In genomic region chr4:6937201-6937600, GRCh38 we compare ENCODE assay signal across 22 cellular contexts. TPM values are rescaled to one million over a fixed set of nuclear protein-coding genes. Genes with fewer than 3 reads are reported as not detected.
DNase-seq lines count a peak whose midpoint lies in the region; FAIRE-seq and TF ChIP-seq lines count a peak whose summit lies in the region.
"Had no signal": no experiment of that assay in that cellular context is flagged by ENCODE, and none has a peak within 500 bp of the region (broad histone marks: within the 10 kb centered on the region; RNA-seq: fewer than 3 reads in every experiment).

No MANE protein-coding gene starts in this region.

- H3K18ac ChIP-seq in H9 (ENCODE audit: insufficient read length, low read depth, low read length) (no peak overlapping the region), H1 (ENCODE audit: extremely low read depth, low read length) (no peak overlapping the region), trophoblast cell (ENCODE audit: low read length) (peak overlapping the region; percentile 40)

- H2BK12ac ChIP-seq in H9 (ENCODE audit: insufficient read length, low read depth, low read length) (no peak overlapping the region), H1 (ENCODE audit: low read depth, low read length) (no peak overlapping the region), trophoblast cell (ENCODE audit: low read length) (peak overlapping the region; percentile 41)

- H3T11ph ChIP-seq in H9 (ENCODE audit: low read length) = no peak overlapping the region

- no peak overlapping the region for H2BK120ac ChIP-seq in H9 (ENCODE audit: low read depth, low read length, poor library complexity, severe bottlenecking)
- H2BK120ac ChIP-seq in H1 (replicated peaks; ENCODE audit: low read depth, low read length) = no peak overlapping the region
- H2BK120ac ChIP-seq in trophoblast cell (ENCODE audit: insufficient read depth, low read length, poor library complexity) = peak overlapping the region; percentile 70

- H3K79me2 ChIP-seq in H9 (ENCODE audit: insufficient read depth, low read length) (peaks cover 1% of the 10 kb centered on the region; the same call in 1 of the 2 replicates), H1 (ENCODE audit: control insufficient read depth in 1 of 2, insufficient read depth in 2 of 2, low read length in 2 of 2) (peaks cover 0 to 33% of the 10 kb centered on the region in 2 experiments; a peak in 3 of 4 replicates), trophoblast cell (ENCODE audit: control insufficient read depth, insufficient read depth, low read length, poor library complexity) (peaks cover 2% of the 10 kb centered on the region)

- H3K4me2 ChIP-seq in H9 (ENCODE audit: insufficient read depth, insufficient read length, low read length) (no peak overlapping the region), H1 (ENCODE audit: insufficient read depth in 1 of 2, low read depth in 2 of 2, low read length in 2 of 2) (no peak overlapping the region), trophoblast cell (ENCODE audit: low read length) (peak overlapping the region; percentile 55)

- H3K4ac ChIP-seq in H9 (ENCODE audit: low read depth, low read length) (no peak overlapping the region), H1 (replicated peaks; ENCODE audit: insufficient read length, low read depth, low read length) (no peak overlapping the region), trophoblast cell (ENCODE audit: low read depth, low read length) (no peak overlapping the region)

- H4K12ac ChIP-seq in trophoblast cell (ENCODE audit: low read depth, low read length) = no peak overlapping the region

- intact Hi-C loops in activated CD4-positive, alpha-beta memory T cell treated with anti-CD3 and anti-CD28 coated beads for 36 hours (cut with micrococcal nuclease) = no loop called here

- TF ChIP-seq POLR2A in H1 (IDR thresholded peaks at IDR 0.05; ENCODE audit: control extremely low read depth in 1 of 2, low read depth in 2 of 2, low read length in 2 of 2) = no peak

- peaks cover 15% of the 10 kb centered on the region for H3K36me3 Mint-ChIP-seq in activated CD4-positive, alpha-beta memory T cell treated with anti-CD3 and anti-CD28 coated beads for 36 hours
- H3K36me3 Mint-ChIP-seq in activated CD4-positive, alpha-beta memory T cell treated with anti-CD3 and anti-CD28 coated beads, Interleukin-2, amount 10 ng/mL, durations not matched to agents 7 days and 5 days (ENCODE audit: low read depth) = peaks cover 37% of the 10 kb centered on the region
- H3K36me3 Mint-ChIP-seq in H9 (ENCODE audit: insufficient read depth in 1 of 3, low read depth in 3 of 3) = peaks cover 5 to 15% (median 13%) of the 10 kb centered on the region in 3 experiments; a peak in 6 of 7 replicates

- H3K14ac ChIP-seq in H9 (ENCODE audit: insufficient read depth, low read length) (no peak overlapping the region), H1 (ENCODE audit: insufficient read length) (no peak overlapping the region), trophoblast cell (ENCODE audit: low read length) (peak overlapping the region; percentile 47)

- peaks cover 3% of the 10 kb centered on the region for H3K79me1 ChIP-seq in H9 (ENCODE audit: insufficient read depth, low read depth, low read length, poor library complexity, severe bottlenecking)
- H3K79me1 ChIP-seq in H1 (ENCODE audit: low read depth, low read length) = peaks cover 22% of the 10 kb centered on the region
- H3K79me1 ChIP-seq in trophoblast cell (ENCODE audit: low read length) = peaks cover 18% of the 10 kb centered on the region

- H4K5ac ChIP-seq in H9 (ENCODE audit: insufficient read length, low read depth, low read length) (no peak overlapping the region), H1 (ENCODE audit: insufficient read length, low read depth, low read length) (no peak overlapping the region)

- H3K4me3 ChIP-seq in H1 (ENCODE audit: extremely low read depth in 1 of 4, insufficient read depth in 2 of 4, low read depth in 3 of 4, low read length in 4 of 4) (no peak overlapping the region), trophoblast cell (ENCODE audit: low read depth, low read length) (no peak overlapping the region)
- H3K4me3 ChIP-seq: mucosa of descending colon had no signal

- H3K56ac ChIP-seq in H9 (ENCODE audit: insufficient read length, low read depth, low read length) (no peak overlapping the region), H1 (replicated peaks; ENCODE audit: insufficient read length, low read depth, low read length) (no peak overlapping the region)

- H4K8ac ChIP-seq in H9 (replicated peaks; ENCODE audit: insufficient read length, low read depth, low read length) (no peak overlapping the region), H1 (ENCODE audit: extremely low read depth, insufficient read depth, low read length) (no peak overlapping the region; the same call in 1 of the 2 replicates), trophoblast cell (ENCODE audit: low read depth, low read length) (peak overlapping the region; percentile 31)

- H3K9me3 ChIP-seq in H9 (ENCODE audit: control insufficient read depth, low read depth, low read length) = no peaks in the 10 kb centered on the region
- no peaks in the 10 kb centered on the region for H3K9me3 ChIP-seq in H1 (ENCODE audit: insufficient read depth in 2 of 2, low read depth in 1 of 2, low read length in 1 of 2)
- peaks cover 7% of the 10 kb centered on the region for H3K9me3 ChIP-seq in trophoblast cell (ENCODE audit: insufficient read depth, low read depth, low read length)
- H3K9me3 ChIP-seq: mucosa of descending colon had no signal

- H2BK5ac ChIP-seq in H9 (ENCODE audit: insufficient read length, low read length) (no peak overlapping the region), H1 (ENCODE audit: low read depth, low read length) (0 out of 2 replicates have a peak overlapping the region, but pooled peaks have one; percentile 5), trophoblast cell (ENCODE audit: low read depth, low read length, poor library complexity) (no peak overlapping the region)

- H3K23me2 ChIP-seq in H9 (ENCODE audit: insufficient read length, low read depth, low read length, poor library complexity, severe bottlenecking) = no peaks in the 10 kb centered on the region
- no peaks in the 10 kb centered on the region for H3K23me2 ChIP-seq in H1 (ENCODE audit: low read depth, low read length)

- H3K9me3 Mint-ChIP-seq in activated CD4-positive, alpha-beta memory T cell treated with anti-CD3 and anti-CD28 coated beads for 36 hours = no peaks in the 10 kb centered on the region
- H3K9me3 Mint-ChIP-seq in activated CD4-positive, alpha-beta memory T cell treated with anti-CD3 and anti-CD28 coated beads, Interleukin-2, amount 10 ng/mL, durations not matched to agents 7 days and 5 days = peaks cover 2% of the 10 kb centered on the region
- no peaks in the 10 kb centered on the region for H3K9me3 Mint-ChIP-seq in H9

- no peak overlapping the region for H3K4me3 Mint-ChIP-seq in activated CD4-positive, alpha-beta memory T cell treated with anti-CD3 and anti-CD28 coated beads for 36 hours
- no peak overlapping the region for H3K4me3 Mint-ChIP-seq in activated CD4-positive, alpha-beta memory T cell treated with anti-CD3 and anti-CD28 coated beads, Interleukin-2, amount 10 ng/mL, durations not matched to agents 7 days and 5 days
- H3K4me3 Mint-ChIP-seq in H9 = no peak overlapping the region; a peak in 1 of 5 replicates
- H3K4me3 Mint-ChIP-seq: B cell had no signal

- H3K23ac ChIP-seq in H9 (ENCODE audit: insufficient read length, low read depth, low read length) = no peak overlapping the region
- H3K23ac ChIP-seq in H1 (ENCODE audit: insufficient read length) = no peak overlapping the region
- H3K23ac ChIP-seq in trophoblast cell (ENCODE audit: low read length) = peak overlapping the region; percentile 20

- peak overlapping the region; percentile 0 for H3K27ac Mint-ChIP-seq in activated CD4-positive, alpha-beta memory T cell treated with anti-CD3 and anti-CD28 coated beads for 36 hours
- H3K27ac Mint-ChIP-seq in activated CD4-positive, alpha-beta memory T cell treated with anti-CD3 and anti-CD28 coated beads, Interleukin-2, amount 10 ng/mL, durations not matched to agents 7 days and 5 days = no peak overlapping the region
- H3K27ac Mint-ChIP-seq in H9 = peak overlapping the region in 2 of 3 experiments; percentile 83 to 85; a peak in 4 of 7 replicates
- H3K27ac Mint-ChIP-seq: B cell had no signal

- H3K9ac ChIP-seq in H9 (ENCODE audit: extremely low read depth, insufficient read length, low read length) (no peak overlapping the region), H1 (replicated peaks in 1 of 4; ENCODE audit: extremely low read depth in 1 of 4, low read depth in 3 of 4, low read length in 3 of 4) (no peak overlapping the region), trophoblast cell (ENCODE audit: low read length) (no peak overlapping the region)

- no peak for FAIRE-seq in H1 (lab: Jason Lieb, UNC)
- FAIRE-seq: RCC 7860 had no signal

- H4K91ac ChIP-seq in H9 (ENCODE audit: insufficient read length, low read depth, low read length) = no peak overlapping the region
- H4K91ac ChIP-seq in H1 (replicated peaks; ENCODE audit: insufficient read length, low read length) = no peak overlapping the region
- H4K91ac ChIP-seq in trophoblast cell (ENCODE audit: low read depth, low read length) = peak overlapping the region; percentile 64

- H3K27me3 Mint-ChIP-seq in activated CD4-positive, alpha-beta memory T cell treated with anti-CD3 and anti-CD28 coated beads for 36 hours = no peaks in the 10 kb centered on the region
- no peaks in the 10 kb centered on the region for H3K27me3 Mint-ChIP-seq in activated CD4-positive, alpha-beta memory T cell treated with anti-CD3 and anti-CD28 coated beads, Interleukin-2, amount 10 ng/mL, durations not matched to agents 7 days and 5 days
- no peaks in the 10 kb centered on the region for H3K27me3 Mint-ChIP-seq in H9 (ENCODE audit: low read depth)
- H3K27me3 Mint-ChIP-seq: B cell had no signal

- TF ChIP-seq EP300 in H1 (IDR thresholded peaks at IDR 0.05; ENCODE audit: borderline replicate concordance in 1 of 2, low read depth in 2 of 2, low read length in 2 of 2) = no peak

- WGBS in H9 (ENCODE audit: extremely low coverage, insufficient read length, low lambda C conversion rate) = no CpG with 5 or more reads among the region's 6 CpGs
- 83% methylated on average over 6 of the region's 6 CpGs; no CpG with 5 or more reads in 1 of the 2 experiments for WGBS in H1 (ENCODE audit: extremely low coverage in 1 of 2, insufficient coverage in 1 of 2, insufficient read length in 1 of 2, insufficient replicate concordance in 2 of 2, low coverage in 1 of 2, low lambda C conversion rate in 2 of 2, missing lambda C conversion rate in 1 of 2), 2 experiments
- no CpG with 5 or more reads among the region's 6 CpGs for WGBS in trophoblast cell (ENCODE audit: extremely low coverage, insufficient coverage, insufficient read length)

- no peaks in the 10 kb centered on the region for H3K36me3 ChIP-seq in H1 (ENCODE audit: control insufficient read depth in 2 of 4, insufficient read depth in 4 of 4, low read length in 3 of 4)
- no peaks in the 10 kb centered on the region for H3K36me3 ChIP-seq in trophoblast cell (ENCODE audit: control insufficient read depth in 1 of 2, insufficient read depth in 2 of 2, low read length in 2 of 2)

- H2AFZ ChIP-seq in H9 (ENCODE audit: low read length) = no peak overlapping the region
- no peak overlapping the region for H2AFZ ChIP-seq in H1 (ENCODE audit: low read length)
- peak overlapping the region; percentile 27 for H2AFZ ChIP-seq in trophoblast cell (ENCODE audit: insufficient read depth, low read length, poor library complexity)

- POLR2A ChIA-PET in activated CD4-positive, alpha-beta memory T cell treated with anti-CD3 and anti-CD28 coated beads for 36 hours (lab: Charles Lee) = no interaction called here
- POLR2A ChIA-PET in activated CD4-positive, alpha-beta memory T cell treated with anti-CD3 and anti-CD28 coated beads, Interleukin-2, amount 10 ng/mL, durations not matched to agents 7 days and 5 days (lab: Charles Lee) = interaction anchor here (2.8 kb wide), 1 partner anchor 28 kb away, joined by 8 read pairs; the partner anchor contains the start of gene TBC1D14
- POLR2A ChIA-PET in H1 (lab: Charles Lee; ENCODE audit: partially characterized antibody) = interaction anchor here (3.1 kb wide), 1 partner anchor 27 kb away, joined by 16 read pairs; the partner anchor contains the start of gene TBC1D14

- H2BK20ac ChIP-seq in H9 (ENCODE audit: low read depth, low read length, poor library complexity, severe bottlenecking) (no peak overlapping the region), H1 (ENCODE audit: low read length) (no peak overlapping the region)

- H2AK5ac ChIP-seq in H9 (ENCODE audit: insufficient read length, low read length) (no peak overlapping the region), H1 (ENCODE audit: low read depth, low read length) (no peak overlapping the region), trophoblast cell (ENCODE audit: low read length) (no peak overlapping the region)

- H3K4me1 ChIP-seq in H9 (ENCODE audit: insufficient read depth, low read length) (peaks cover 6% of the 10 kb centered on the region; the same call in 1 of the 2 replicates), H1 (replicated peaks in 1 of 4; ENCODE audit: control insufficient read depth in 3 of 4, insufficient read depth in 4 of 4, low read length in 3 of 4) (peaks cover 5 to 29% (median 13%) of the 10 kb centered on the region in 4 experiments), trophoblast cell (ENCODE audit: control insufficient read depth in 1 of 2, insufficient read depth in 2 of 2, low read length in 2 of 2) (peaks cover 41 to 43% of the 10 kb centered on the region in 2 experiments)

- no peaks in the 10 kb centered on the region for H4K20me1 ChIP-seq in H9 (ENCODE audit: control insufficient read depth, insufficient read depth, insufficient read length)
- peaks cover 0 to 20% of the 10 kb centered on the region in 2 experiments for H4K20me1 ChIP-seq in H1 (replicated peaks in 1 of 2; ENCODE audit: control insufficient read depth in 1 of 2, insufficient read depth in 2 of 2, low read length in 2 of 2)

- TF ChIP-seq CTCF in H9 (conservative IDR thresholded peaks at IDR 0.05) (no peak), H1 (IDR thresholded peaks at IDR 0.05; ENCODE audit: control extremely low read depth in 1 of 3, insufficient read depth in 1 of 3, low read depth in 1 of 3, low read length in 3 of 3) (no peak)

- no peak for DNase-seq in activated CD4-positive, alpha-beta memory T cell treated with anti-CD3 and anti-CD28 coated beads for 36 hours
- no peak for DNase-seq in activated CD4-positive, alpha-beta memory T cell treated with anti-CD3 and anti-CD28 coated beads, Interleukin-2, amount 10 ng/mL, durations not matched to agents 7 days and 5 days
- DNase-seq in H9 (no peak), H1 (ENCODE audit: low read depth in 1 of 2, low spot score in 2 of 2) (no peak), trophoblast cell (peak; percentile 72 to 78), SKM-1 treated with dmso at 0.1 percent for 144 hours (lab: John Stamatoyannopoulos, UW; ENCODE audit: unreplicated experiment) (no peak), NK-92 (lab: John Stamatoyannopoulos, UW; ENCODE audit: unreplicated experiment) (no peak)
- no peak for DNase-seq in stimulated activated CD4-positive, alpha-beta T cell treated with anti-CD3 and anti-CD28 coated beads, Interleukin-4, amount 100 ng/mL, for 1 hour
- DNase-seq: activated CD4-positive, alpha-beta T cell treated with anti-CD3 and anti-CD28 coated beads, Interleukin-2, amount 50 U/mL, for 48 hours; activated naive CD4-positive, alpha-beta T cell treated with anti-CD3 and anti-CD28 coated beads, Interleukin-2, amount 50 U/mL, for 16 hours; activated T-cell treated with anti-CD3 and anti-CD28 coated beads, Interleukin-2, amount 50 U/mL, for 1 hour; cerebellar nuclear complex; effector CD4-positive, alpha-beta T cell; foreskin keratinocyte; hippocampal formation; NCI-H1436; NCI-H526; nucleus accumbens; stimulated activated CD4-positive, alpha-beta T cell treated with anti-CD3 and anti-CD28 coated beads, Interleukin-4, amount 100 ng/mL, for 24 hours had no signal

- H3K27ac ChIP-seq in H9 (ENCODE audit: insufficient read length, low read depth, low read length) (no peak overlapping the region), H1 (ENCODE audit: low read depth, low read length) (no peak overlapping the region), trophoblast cell (ENCODE audit: low read depth, low read length) (peak overlapping the region; percentile 28)
- H3K27ac ChIP-seq: foreskin keratinocyte had no signal

- peaks cover 61% of the 10 kb centered on the region for H3K4me1 Mint-ChIP-seq in activated CD4-positive, alpha-beta memory T cell treated with anti-CD3 and anti-CD28 coated beads for 36 hours (ENCODE audit: low read depth)
- peaks cover 54% of the 10 kb centered on the region for H3K4me1 Mint-ChIP-seq in activated CD4-positive, alpha-beta memory T cell treated with anti-CD3 and anti-CD28 coated beads, Interleukin-2, amount 10 ng/mL, durations not matched to agents 7 days and 5 days
- H3K4me1 Mint-ChIP-seq in H9 = peaks cover 43 to 47% of the 10 kb centered on the region in 2 experiments

- no peaks in the 10 kb centered on the region for H3K27me3 ChIP-seq in H9 (ENCODE audit: insufficient read depth, low read length)
- no peaks in the 10 kb centered on the region for H3K27me3 ChIP-seq in H1 (replicated peaks in 1 of 4; ENCODE audit: control insufficient read depth in 3 of 4, extremely low read depth in 1 of 4, insufficient read depth in 3 of 4, low read length in 3 of 4)
- H3K27me3 ChIP-seq in trophoblast cell (ENCODE audit: insufficient read depth, low read length) = no peaks in the 10 kb centered on the region
- H3K27me3 ChIP-seq: foreskin keratinocyte had no signal

- TF ChIP-seq RAD21 in H1 (IDR thresholded peaks at IDR 0.05 in 1 of 2, conservative IDR thresholded peaks at IDR 0.05 in 1 of 2; ENCODE audit: low read depth in 2 of 2, low read length in 2 of 2) = no peak

- H2BK15ac ChIP-seq in H9 (ENCODE audit: low read depth, low read length) = no peak overlapping the region
- H2BK15ac ChIP-seq in H1 (ENCODE audit: low read length) = no peak overlapping the region

- CTCF ChIA-PET in activated CD4-positive, alpha-beta memory T cell treated with anti-CD3 and anti-CD28 coated beads for 36 hours (lab: Charles Lee) = no interaction called here
- CTCF ChIA-PET in activated CD4-positive, alpha-beta memory T cell treated with anti-CD3 and anti-CD28 coated beads, Interleukin-2, amount 10 ng/mL, durations not matched to agents 7 days and 5 days (lab: Charles Lee) = interaction anchor here (1.5 kb wide), 1 partner anchor 37 kb away, joined by 4 read pairs; no protein-coding TSS in a partner anchor
- CTCF ChIA-PET in H1 (lab: Charles Lee; ENCODE audit: partially characterized antibody) = interaction anchor here (1.4 to 2.3 kb wide), 5 partner anchors 20 to 217 kb away, joined by 3 to 13 read pairs (median 6); partner anchors contain the start of gene TBC1D14

RNA-seq across cellular contexts. Expression of gene TBC1D14, which starts 27.6 kb away (rescaled TPM):
- total RNA-seq in activated CD4-positive, alpha-beta memory T cell treated with anti-CD3 and anti-CD28 coated beads for 36 hours = 10 to 100 TPM; 37.1 to 37.3 TPM
- 10 to 100 TPM; 53.7 to 55.3 TPM for total RNA-seq in activated CD4-positive, alpha-beta memory T cell treated with anti-CD3 and anti-CD28 coated beads, Interleukin-2, amount 10 ng/mL, durations not matched to agents 7 days and 5 days
- 44.5 and 50.2 TPM in 2 replicates for total RNA-seq in H9 (2021)
- total RNA-seq in H1 (2021; fragmentation: NEBNext Ultra II Directional; extraction: Animal tissue kit (Norgen Biotek cat#: 25700)) = 48.2 and 49.7 TPM in 2 replicates
- polyA plus RNA-seq in H1 (2011; rRNA removed) = 45.6 and 46.2 TPM in 2 replicates
- polyA plus RNA-seq in H1 (2011; cell fraction: cytosol; rRNA removed) = 49.8 TPM
- 47.4 TPM for polyA plus RNA-seq in H1 (2011; cell fraction: nucleus; rRNA removed)
- polyA plus RNA-seq in H1 (2012, experiment 1 of 2) = 38.7 to 43.8 TPM (median 41.7 TPM) in 4 replicates
- polyA plus RNA-seq in H1 (2012, experiment 2 of 2) = 21.9 TPM
- 24.2 TPM for polyA plus RNA-seq in H1 (2013, experiment 1 of 2)
- 25.4 TPM for polyA plus RNA-seq in H1 (2013, experiment 2 of 2)
- polyA minus RNA-seq in H1 (2011; rRNA and poly(A)+ RNA removed) = 51.5 and 51.9 TPM in 2 replicates
- 27.0 TPM for polyA minus RNA-seq in H1 (2011; cell fraction: cytosol; rRNA and poly(A)+ RNA removed)
- polyA minus RNA-seq in H1 (2011; cell fraction: nucleus; rRNA and poly(A)+ RNA removed) = 30.9 TPM
- polyA plus RNA-seq in trophoblast cell (2013) = 21.7 and 21.9 TPM in 2 replicates

Comparison
In these comparisons a context has a peak if more than half of its experiments do, and no peak if none do; other contexts are left out.
1. DNase-seq: peak in trophoblast cell (2 of 2); none in activated CD4-positive, alpha-beta memory T cell treated with anti-CD3 and anti-CD28 coated beads for 36 hours (single experiment), activated CD4-positive, alpha-beta memory T cell treated with anti-CD3 and anti-CD28 coated beads, Interleukin-2, amount 10 ng/mL, durations not matched to agents 7 days and 5 days (single experiment), H9 (single experiment), H1 (0 of 2), SKM-1 treated with dmso at 0.1 percent for 144 hours (single experiment), NK-92 (single experiment) and stimulated activated CD4-positive, alpha-beta T cell treated with anti-CD3 and anti-CD28 coated beads, Interleukin-4, amount 100 ng/mL, for 1 hour (single experiment).